In genomic region chr1:91997607-91998195, GRCh38 we compare ENCODE assay signal across 8 cellular contexts. TPM values are rescaled to one million over a fixed set of nuclear protein-coding genes. Genes with fewer than 3 reads are reported as not detected.
DNase-seq lines count a peak whose midpoint lies in the region; ATAC-seq and TF ChIP-seq lines count a peak whose summit lies in the region.

No MANE protein-coding gene starts in this region.

- WGBS in mesenchymal stem cell = no CpG with 5 or more reads among the region's 1 CpG

- H2AK5ac ChIP-seq in mesenchymal stem cell (ENCODE audit: low read length, severe bottlenecking) = no peak overlapping the region

- peak; percentile 55 for DNase-seq in NCI-H82 (lab: John Stamatoyannopoulos, UW)
- DNase-seq in NCI-H82 treated with DMSO at 0.1 percent for 48 hours (lab: John Stamatoyannopoulos, UW; ENCODE audit: unreplicated experiment) = no peak
- DNase-seq in LoVo (ENCODE audit: low spot score) = peak; percentile 68
- peak; percentile 73 for DNase-seq in cerebellar cortex (ENCODE audit: low spot score)
- peak; percentile 50 for DNase-seq in mesenchymal stem cell

- ATAC-seq in SK-N-SH treated with all-trans-retinoic acid at 6 μM for 48 hours = peak; percentile 76; the same call in 2 of the 3 replicates
- ATAC-seq in HG03469 (IDR thresholded peaks at IDR 0.05; ENCODE audit: unreplicated experiment) = no peak
- ATAC-seq in esophagus mucosa = no peak

- H3K23ac ChIP-seq in mesenchymal stem cell (ENCODE audit: low read length in 2 of 2) = no peak overlapping the region

- no peak overlapping the region for H3K4me2 ChIP-seq in mesenchymal stem cell (ENCODE audit: low read length, poor library complexity, severe bottlenecking)

- no peak overlapping the region for H3K9ac ChIP-seq in mesenchymal stem cell (ENCODE audit: low read length)

- no peak overlapping the region for H2BK12ac ChIP-seq in mesenchymal stem cell (ENCODE audit: low read length in 2 of 2)

- no peaks in the 10 kb centered on the region for H3K27me3 ChIP-seq in mesenchymal stem cell (ENCODE audit: control insufficient read depth in 1 of 2, insufficient read depth in 1 of 2, low read length in 2 of 2)

- no peak overlapping the region for H2AFZ ChIP-seq in mesenchymal stem cell (ENCODE audit: low read depth, low read length)

- no peak overlapping the region for H2BK120ac ChIP-seq in mesenchymal stem cell (ENCODE audit: low read depth, low read length)

- H3K4me3 ChIP-seq in mesenchymal stem cell (ENCODE audit: insufficient read depth in 1 of 2, low read depth in 1 of 2, low read length in 2 of 2) = no peak overlapping the region

- H2BK15ac ChIP-seq in mesenchymal stem cell (ENCODE audit: low read depth, poor library complexity, severe bottlenecking) = no peak overlapping the region

- H3K4me1 ChIP-seq in mesenchymal stem cell (ENCODE audit: control insufficient read depth, insufficient read depth, low read depth, low read length) = no peaks in the 10 kb centered on the region

- no peak overlapping the region for H3K4ac ChIP-seq in mesenchymal stem cell (ENCODE audit: low read depth in 1 of 2, low read length in 2 of 2)

- H3K14ac ChIP-seq in mesenchymal stem cell (ENCODE audit: low read length in 2 of 2) = no peak overlapping the region

- no peak overlapping the region for H4K8ac ChIP-seq in mesenchymal stem cell (ENCODE audit: low read length)

- H3K36me3 ChIP-seq in mesenchymal stem cell (ENCODE audit: control insufficient read depth in 1 of 2, insufficient read depth in 2 of 2, low read depth in 1 of 2, low read length in 2 of 2) = no peaks in the 10 kb centered on the region

- H3K9me3 ChIP-seq in mesenchymal stem cell (ENCODE audit: control insufficient read depth, low read length) = no peaks in the 10 kb centered on the region

- no peaks in the 10 kb centered on the region for H3K79me1 ChIP-seq in mesenchymal stem cell (replicated peaks; ENCODE audit: low read length, poor library complexity, severe bottlenecking)

- H2BK5ac ChIP-seq in mesenchymal stem cell (ENCODE audit: low read depth, low read length, poor library complexity, severe bottlenecking) = no peak overlapping the region

- no peak overlapping the region for H3K18ac ChIP-seq in mesenchymal stem cell (ENCODE audit: low read depth in 1 of 2, low read length in 2 of 2)

- H4K91ac ChIP-seq in mesenchymal stem cell (ENCODE audit: low read length) = no peak overlapping the region

- H3K27ac ChIP-seq in mesenchymal stem cell (ENCODE audit: low read length, poor library complexity, severe bottlenecking) = no peak overlapping the region

TF ChIP-seq in SK-N-SH treated with all-trans-retinoic acid at 6 μM for 48 hours, 23 proteins besides CTCF, POLR2A, EP300 and RAD21:
- TF ChIP-seq OSR1 (CRISPR knock-in tag; IDR thresholded peaks at IDR 0.05) (no peak), ESRRG (CRISPR knock-in tag; IDR thresholded peaks at IDR 0.05) (no peak), TOX (CRISPR knock-in tag; IDR thresholded peaks at IDR 0.05; ENCODE audit: borderline replicate concordance) (no peak), GLIS3 (CRISPR knock-in tag; IDR thresholded peaks at IDR 0.05) (no peak)

RNA-seq across cellular contexts. Expression of gene EPHX4, which starts 32.1 kb away (rescaled TPM):
- 6.9 TPM for polyA plus RNA-seq in mesenchymal stem cell (2013, experiment 1 of 2)
- 8.0 TPM for polyA plus RNA-seq in mesenchymal stem cell (2013, experiment 2 of 2)
- 0.16 TPM for total RNA-seq in esophagus mucosa

RNA-seq across cellular contexts. Expression of gene BRDT, which starts 48.5 kb away (rescaled TPM):
- polyA plus RNA-seq in mesenchymal stem cell (2013, experiment 1 of 2) = 0.03 TPM
- not detected for polyA plus RNA-seq in mesenchymal stem cell (2013, experiment 2 of 2)
- total RNA-seq in esophagus mucosa = not detected
